ENCODE assay signal across 26 cellular contexts in the genomic region with DNA sequence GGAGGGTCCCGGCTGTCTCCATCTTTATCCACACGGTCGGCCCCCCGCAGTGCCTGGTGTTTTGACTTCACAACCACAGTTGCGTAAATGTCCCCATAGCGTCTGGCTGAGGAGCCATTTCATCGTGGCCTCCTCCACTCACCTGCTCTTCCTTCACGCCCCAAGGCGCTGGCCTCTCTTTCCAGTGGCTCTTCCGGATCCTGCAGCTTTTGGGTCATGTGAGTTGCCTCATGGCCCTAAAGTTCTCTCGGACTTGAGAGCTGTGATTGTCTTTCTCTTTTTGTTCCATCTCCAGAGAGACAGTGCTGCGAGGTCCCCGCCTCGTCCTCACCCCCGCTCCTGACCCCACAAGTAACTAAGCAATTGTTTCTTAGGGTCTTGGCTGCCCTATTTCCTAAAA. TPM values are rescaled to one million over a fixed set of nuclear protein-coding genes. Genes with fewer than 3 reads are reported as not detected.
"Had no signal": no experiment of that assay in that cellular context is flagged by ENCODE, and none has a peak within 500 bp of the region (broad histone marks: within the 10 kb centered on the region; RNA-seq: fewer than 3 reads in every experiment).

No MANE protein-coding gene starts in this region.

- H3K27ac ChIP-seq: neutrophil, ovary, psoas muscle, right atrium auricular region, spleen, upper lobe of left lung had no signal

- H3K36me3 ChIP-seq: ovary had no signal

- H3K9me3 ChIP-seq: neutrophil, ovary, psoas muscle, right atrium auricular region, spleen, upper lobe of left lung had no signal

- H3K4me1 ChIP-seq: psoas muscle, right atrium auricular region, spleen, upper lobe of left lung had no signal

- FAIRE-seq: endometrium, islet of Langerhans had no signal

- DNase-seq: activated B cell treated with CpG ODN at 0.5 μM for 24 hours; activated CD4-positive, alpha-beta T cell treated with anti-CD3 and anti-CD28 coated beads for 36 hours; activated CD4-positive, alpha-beta T cell treated with anti-CD3 and anti-CD28 coated beads, Interleukin-2, amount 50 U/mL, for 4 hours; activated naive CD4-positive, alpha-beta T cell treated with anti-CD3 and anti-CD28 coated beads for 36 hours; activated T-cell treated with anti-CD3 and anti-CD28 coated beads, Interleukin-2, amount 50 U/mL, for 48 hours; aorta; effector CD4-positive, alpha-beta T cell; erythroblast; foreskin fibroblast; head of caudate nucleus; ovary; psoas muscle; spleen; stimulated activated CD4-positive, alpha-beta T cell treated with anti-CD3 and anti-CD28 coated beads, Interleukin-4, amount 100 ng/mL, for 1 hour; stimulated activated naive CD4-positive, alpha-beta T cell; T-helper 17 cell had no signal

- H3K4me3 ChIP-seq: ovary, psoas muscle, right atrium auricular region, spleen, upper lobe of left lung had no signal

- H3K27me3 ChIP-seq: neutrophil, ovary, right atrium auricular region, spleen, upper lobe of left lung had no signal

- ATAC-seq: activated CD4-positive, alpha-beta T cell treated with anti-CD3 and anti-CD28 coated beads for 36 hours; psoas muscle; T-helper 17 cell had no signal

RNA-seq across cellular contexts. Expression of a gene that starts 29.6 kb away (rescaled TPM):
- total RNA-seq: activated CD4-positive, alpha-beta T cell treated with anti-CD3 and anti-CD28 coated beads for 36 hours; activated naive CD4-positive, alpha-beta T cell treated with anti-CD3 and anti-CD28 coated beads for 36 hours; aorta; cardiac septum; fibroblast of lung; liver; mononuclear cell; psoas muscle; right atrium auricular region; subcutaneous adipose tissue; T-helper 17 cell; upper lobe of left lung had no signal
- polyA plus RNA-seq: aorta, fibroblast of lung, liver, ovary had no signal

RNA-seq across cellular contexts. Expression of a gene that starts 45.8 kb away (rescaled TPM):
- total RNA-seq: T-helper 17 cell had no signal
